ENCODE assay signal across 14 cellular contexts in genomic region chr3:71251156-71251775, GRCh38.
DNase-seq lines count a peak whose midpoint lies in the region; ATAC-seq, FAIRE-seq and TF ChIP-seq lines count a peak whose summit lies in the region.
"Had no signal": no experiment of that assay in that cellular context is flagged by ENCODE, and none has a peak within 500 bp of the region (broad histone marks: within the 10 kb centered on the region; RNA-seq: fewer than 3 reads in every experiment).

No MANE protein-coding gene starts in this region.

- H3K9me1 ChIP-seq in K562 (ENCODE audit: control insufficient read depth, insufficient read depth, low read length), result no peaks in the 10 kb centered on the region

- in situ Hi-C loops in K562 (cut with MboI), result no loop called here
- in situ Hi-C loops in GM13977 (cut with MboI; ENCODE audit: low pct_unique_long_range_greater_than_20kb, low sequenced_read_pairs, unreplicated experiment), result no loop called here

- ATAC-seq in CD8-positive, alpha-beta T cell, result no peak
- ATAC-seq in K562 (no peak), upper lobe of left lung (ENCODE audit: low FRiP score in 2 of 2) (no peak), HG02885 (IDR thresholded peaks at IDR 0.05; ENCODE audit: poor library complexity, unreplicated experiment) (no peak)

- no peaks in the 10 kb centered on the region for H3K9me3 ChIP-seq in CD8-positive, alpha-beta T cell (ENCODE audit: low read length)
- no peaks in the 10 kb centered on the region for H3K9me3 ChIP-seq in K562 (replicated peaks; ENCODE audit: control insufficient read depth, insufficient read depth, low read depth, low read length)
- no peaks in the 10 kb centered on the region for H3K9me3 ChIP-seq in muscle layer of colon (ENCODE audit: low read length)
- H3K9me3 ChIP-seq in upper lobe of left lung, result no peaks in the 10 kb centered on the region
- H3K9me3 ChIP-seq: stomach had no signal

- POLR2A ChIA-PET in CD8-positive, alpha-beta T cell (lab: Charles Lee), result interaction anchor here (1.1 kb wide), 1 partner anchor 128 kb away, joined by 3 read pairs; no protein-coding TSS in a partner anchor
- POLR2A ChIA-PET in K562 (lab: Yijun Ruan, JAX), result interaction anchor here (1.2 to 1.3 kb wide), 2 partner anchors 9 to 13 kb away, joined by 3 read pairs; no protein-coding TSS in a partner anchor

- peaks cover 46% of the 10 kb centered on the region for H3K4me1 ChIP-seq in CD8-positive, alpha-beta T cell (ENCODE audit: insufficient read depth, low read length)
- peaks cover 3 to 9% of the 10 kb centered on the region in 2 experiments; a peak in 3 of 5 replicates for H3K4me1 ChIP-seq in K562 (replicated peaks in 1 of 2; ENCODE audit: control insufficient read depth in 2 of 2, insufficient read depth in 2 of 2, low read length in 2 of 2)
- H3K4me1 ChIP-seq in muscle layer of colon (ENCODE audit: insufficient read depth, low read length), result peaks cover 29% of the 10 kb centered on the region
- peaks cover 13 to 24% (median 14%) of the 10 kb centered on the region in 4 donors for H3K4me1 ChIP-seq in upper lobe of left lung

- H4K20me1 ChIP-seq in K562 (replicated peaks; ENCODE audit: control insufficient read depth, insufficient read depth, low read length), result no peaks in the 10 kb centered on the region

- H3K27ac Mint-ChIP-seq in CD8-positive, alpha-beta T cell, result peak overlapping the region; percentile 79
- H3K27ac Mint-ChIP-seq: T-helper 2 cell treated with Interferon-gamma antibody and Interleukin-4, amounts not matched to agents 5 μg/mL and 100 μg/mL, for 36 hours had no signal

- TF ChIP-seq POLR2A in K562 (conservative IDR thresholded peaks at IDR 0.05) (no peak), upper lobe of left lung (IDR thresholded peaks at IDR 0.05) (no peak)

- CTCF ChIA-PET in CD8-positive, alpha-beta T cell (lab: Charles Lee), result interaction anchor here (1.0 to 1.2 kb wide), 2 partner anchors 9 to 17 kb away, joined by 4 read pairs; no protein-coding TSS in a partner anchor
- CTCF ChIA-PET in K562 (lab: Yijun Ruan, JAX; ENCODE audit: low intra/inter-chr PET ratio), result no interaction called here

- H3K4me3 ChIP-seq in CD8-positive, alpha-beta T cell (ENCODE audit: low read depth, low read length), result no peak overlapping the region
- no peak overlapping the region for H3K4me3 ChIP-seq in K562
- H3K4me3 ChIP-seq in muscle layer of colon (ENCODE audit: low read depth in 1 of 2, low read length in 2 of 2), result no peak overlapping the region
- no peak overlapping the region for H3K4me3 ChIP-seq in upper lobe of left lung
- H3K4me3 ChIP-seq: stomach had no signal

- no peak overlapping the region for H3K9ac ChIP-seq in K562 (ENCODE audit: insufficient read depth in 1 of 2, low read depth in 2 of 2, low read length in 2 of 2)
- no peak overlapping the region for H3K9ac ChIP-seq in muscle layer of colon (ENCODE audit: low read length)

- peaks cover 89% of the 10 kb centered on the region for H3K4me1 Mint-ChIP-seq in CD8-positive, alpha-beta T cell (ENCODE audit: low read depth)

- H3K4me2 ChIP-seq in K562 (ENCODE audit: insufficient read depth, low read length), result no peak overlapping the region

- no peaks in the 10 kb centered on the region for H3K9me3 Mint-ChIP-seq in CD8-positive, alpha-beta T cell
- H3K9me3 Mint-ChIP-seq: T-helper 2 cell treated with Interferon-gamma antibody and Interleukin-4, amounts not matched to agents 5 μg/mL and 100 μg/mL, for 36 hours had no signal

- no peaks in the 10 kb centered on the region for H3K27me3 Mint-ChIP-seq in CD8-positive, alpha-beta T cell (ENCODE audit: low read depth)

- no TSS peak for BruUV-seq in K562 (replicated peaks; lab: Mats Ljungman, UMichigan)

- no peak overlapping the region for H3K4me3 Mint-ChIP-seq in CD8-positive, alpha-beta T cell
- H3K4me3 Mint-ChIP-seq: T-helper 2 cell treated with Interferon-gamma antibody and Interleukin-4, amounts not matched to agents 5 μg/mL and 100 μg/mL, for 36 hours had no signal

- TF ChIP-seq EP300 in K562 (IDR thresholded peaks at IDR 0.05; ENCODE audit: low read length) (no peak), upper lobe of left lung (IDR thresholded peaks at IDR 0.05) (no peak)

- peaks cover 28% of the 10 kb centered on the region for H3K36me3 Mint-ChIP-seq in CD8-positive, alpha-beta T cell

- no peak overlapping the region for H2AFZ ChIP-seq in K562 (ENCODE audit: low read depth, low read length)

- no peaks in the 10 kb centered on the region for H3K79me2 ChIP-seq in K562 (ENCODE audit: control insufficient read depth, insufficient read depth, low read length)

- DNase-seq in CD8-positive, alpha-beta T cell, result no peak
- DNase-seq in LHCN-M2 (ENCODE audit: low read depth) (peak; percentile 44), K562 (ENCODE audit: extremely low read depth in 1 of 4, low spot score in 3 of 4) (no peak), upper lobe of left lung (no peak), KG1 (lab: John Stamatoyannopoulos, UW) (no peak), GM13977 (ENCODE audit: low spot score) (no peak)
- DNase-seq: aorta; DMS153; stimulated activated CD4-positive, alpha-beta T cell treated with anti-CD3 and anti-CD28 coated beads, Interleukin-4, amount 100 ng/mL, for 24 hours; stomach had no signal

- 30% methylated on average over 8 of the region's 8 CpGs for WGBS in K562 (ENCODE audit: insufficient coverage, low coverage, missing lambda C conversion rate)
- WGBS in upper lobe of left lung, 2 donors, result 68 to 70% methylated on average over 8 of the region's 8 CpGs

- TF ChIP-seq CTCF in CD8-positive, alpha-beta T cell (IDR thresholded peaks at IDR 0.05), result no peak
- TF ChIP-seq CTCF in K562 (IDR thresholded peaks at IDR 0.05 in 2 of 3, conservative IDR thresholded peaks at IDR 0.05 in 1 of 3; ENCODE audit: insufficient read depth in 2 of 3, low read depth in 1 of 3, low read length in 3 of 3) (no peak), upper lobe of left lung (IDR thresholded peaks at IDR 0.05) (no peak), GM13977 (IDR thresholded peaks at IDR 0.05; ENCODE audit: extremely low read depth, insufficient read depth, missing control alignments) (no peak)

- H3K27me3 ChIP-seq in CD8-positive, alpha-beta T cell (ENCODE audit: insufficient read depth, low read length), result no peaks in the 10 kb centered on the region
- H3K27me3 ChIP-seq in K562 (ENCODE audit: control insufficient read depth in 2 of 2, insufficient read depth in 2 of 2, low read length in 2 of 2), result no peaks in the 10 kb centered on the region
- H3K27me3 ChIP-seq in muscle layer of colon (ENCODE audit: control insufficient read depth in 1 of 2, insufficient read depth in 2 of 2, low read length in 2 of 2), result no peaks in the 10 kb centered on the region
- no peaks in the 10 kb centered on the region for H3K27me3 ChIP-seq in upper lobe of left lung
- H3K27me3 ChIP-seq: stomach had no signal

- FAIRE-seq in K562 (lab: Jason Lieb, UNC), result peak; percentile 48
- FAIRE-seq: endometrium had no signal

- intact Hi-C loops in CD8-positive, alpha-beta T cell (cut with DNase I, micrococcal nuclease), result no loop called here
- intact Hi-C loops in K562 (cut with micrococcal nuclease), result no loop called here

- no peaks in the 10 kb centered on the region for H3K36me3 ChIP-seq in CD8-positive, alpha-beta T cell (ENCODE audit: insufficient read depth, low read length)
- H3K36me3 ChIP-seq in K562 (ENCODE audit: control insufficient read depth, insufficient read depth, low read length) (no peaks in the 10 kb centered on the region), muscle layer of colon (ENCODE audit: insufficient read depth, low read length) (no peaks in the 10 kb centered on the region), upper lobe of left lung (no peaks in the 10 kb centered on the region)
- H3K36me3 ChIP-seq: stomach had no signal

- no peak for TF ChIP-seq RAD21 in K562 (CRISPR knock-in tag; conservative IDR thresholded peaks at IDR 0.05 in 1 of 2, IDR thresholded peaks at IDR 0.05 in 1 of 2)

- no peak overlapping the region for H3K27ac ChIP-seq in CD8-positive, alpha-beta T cell (ENCODE audit: low read depth, low read length)
- H3K27ac ChIP-seq in K562 (ENCODE audit: extremely low read depth, low read depth, low read length) (no peak overlapping the region), muscle layer of colon (ENCODE audit: low read depth, low read length) (peak overlapping the region; percentile 10), upper lobe of left lung (peak overlapping the region in 2 of 4 donors; percentile 75 to 82)

TF ChIP-seq in K562, 482 proteins besides CTCF, POLR2A, EP300 and RAD21:
- peak; percentile 52 for TF ChIP-seq MEIS2 (IDR thresholded peaks at IDR 0.05; ENCODE audit: partially characterized antibody)
- TF ChIP-seq, protein P1, sequence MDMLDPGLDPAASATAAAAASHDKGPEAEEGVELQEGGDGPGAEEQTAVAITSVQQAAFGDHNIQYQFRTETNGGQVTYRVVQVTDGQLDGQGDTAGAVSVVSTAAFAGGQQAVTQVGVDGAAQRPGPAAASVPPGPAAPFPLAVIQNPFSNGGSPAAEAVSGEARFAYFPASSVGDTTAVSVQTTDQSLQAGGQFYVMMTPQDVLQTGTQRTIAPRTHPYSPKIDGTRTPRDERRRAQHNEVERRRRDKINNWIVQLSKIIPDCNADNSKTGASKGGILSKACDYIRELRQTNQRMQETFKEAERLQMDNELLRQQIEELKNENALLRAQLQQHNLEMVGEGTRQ (CRISPR knock-in tag; IDR thresholded peaks at IDR 0.05), result 0 out of 2 replicates have a peak, but pooled peaks have one; percentile 23
- TF ChIP-seq SP2 (IDR thresholded peaks at IDR 0.05; ENCODE audit: extremely low read depth, low read depth, low read length, poor library complexity, severe bottlenecking), result no peak
- TF ChIP-seq FOXO4 (CRISPR knock-in tag; IDR thresholded peaks at IDR 0.05), result no peak
- peak; percentile 64 for TF ChIP-seq CEBPB (tag; IDR thresholded peaks at IDR 0.05)
